Comparison of ENCODE assay signal across 11 cellular contexts in genomic region chr12:88153959-88154358, GRCh38. TPM values are rescaled to one million over a fixed set of nuclear protein-coding genes. Genes with fewer than 3 reads are reported as not detected.
DNase-seq lines count a peak whose midpoint lies in the region; TF ChIP-seq lines count a peak whose summit lies in the region.
"Had no signal": no experiment of that assay in that cellular context is flagged by ENCODE, and none has a peak within 500 bp of the region (broad histone marks: within the 10 kb centered on the region; RNA-seq: fewer than 3 reads in every experiment).

No MANE protein-coding gene starts in this region.

- TF ChIP-seq POLR2A in erythroblast (IDR thresholded peaks at IDR 0.05; ENCODE audit: low read length): no peak

- H4K20me1 ChIP-seq in OCI-LY3 (ENCODE audit: insufficient read depth, low read length): no peaks in the 10 kb centered on the region

- H3K4me1 ChIP-seq in OCI-LY3 (ENCODE audit: low read length) (peaks cover 6% of the 10 kb centered on the region), skeletal muscle satellite cell (ENCODE audit: control insufficient read depth, insufficient read depth, low read length) (peaks cover 4% of the 10 kb centered on the region)
- H3K4me1 ChIP-seq: Caco-2 had no signal

- H3K4me3 ChIP-seq in OCI-LY3 (ENCODE audit: low read length) (no peak overlapping the region), skeletal muscle satellite cell (ENCODE audit: low read length) (no peak overlapping the region)

- H3K9ac ChIP-seq in OCI-LY3 (ENCODE audit: low read length): no peak overlapping the region
- peak overlapping the region; percentile 24 for H3K9ac ChIP-seq in skeletal muscle satellite cell (ENCODE audit: low read depth, low read length)

- TF ChIP-seq CTCF in OCI-LY3 (IDR thresholded peaks at IDR 0.05; ENCODE audit: low read depth, low read length): peak; percentile 41; the same call in 1 of the 2 replicates

- H3K27me3 ChIP-seq in OCI-LY3 (ENCODE audit: low read depth, low read length) (no peaks in the 10 kb centered on the region), skeletal muscle satellite cell (ENCODE audit: control insufficient read depth, insufficient read depth, low read length) (no peaks in the 10 kb centered on the region)

- no peaks in the 10 kb centered on the region for H3K36me3 ChIP-seq in OCI-LY3 (replicated peaks; ENCODE audit: low read depth, low read length)
- H3K36me3 ChIP-seq in skeletal muscle satellite cell (ENCODE audit: insufficient read depth, low read length): peaks cover 4% of the 10 kb centered on the region

- H3K4me2 ChIP-seq in OCI-LY3 (ENCODE audit: low read length) (no peak overlapping the region), skeletal muscle satellite cell (ENCODE audit: low read length) (no peak overlapping the region)

- H3K9me3 ChIP-seq in OCI-LY3 (ENCODE audit: insufficient read depth, low read length) (no peaks in the 10 kb centered on the region), skeletal muscle satellite cell (replicated peaks; ENCODE audit: low read length) (no peaks in the 10 kb centered on the region)
- H3K9me3 ChIP-seq: Caco-2 had no signal

- H3K79me2 ChIP-seq in OCI-LY3 (ENCODE audit: low read length): no peaks in the 10 kb centered on the region

- H2AFZ ChIP-seq in OCI-LY3 (ENCODE audit: low read depth, low read length): no peak overlapping the region

- no peak overlapping the region for H3K27ac ChIP-seq in OCI-LY3 (ENCODE audit: low read length)

- peak; percentile 15 for DNase-seq in NCI-H82 (lab: John Stamatoyannopoulos, UW)
- no peak for DNase-seq in NCI-H82 treated with DMSO at 0.1 percent for 48 hours (lab: John Stamatoyannopoulos, UW; ENCODE audit: unreplicated experiment)
- DNase-seq in erythroblast (lab: John Stamatoyannopoulos, UW): peak; percentile 8 to 31
- no peak for DNase-seq in globus pallidus (ENCODE audit: low spot score)
- no peak for DNase-seq in NCI-H226
- no peak for DNase-seq in ureter (ENCODE audit: low spot score)
- DNase-seq: activated T-cell treated with anti-CD3 and anti-CD28 coated beads for 4 hours, NCI-H1694 treated with DMSO at 0.1 percent for 48 hours had no signal

RNA-seq across cellular contexts. Expression of gene TMTC3, which starts 11.9 kb away (rescaled TPM):
- total RNA-seq in skeletal muscle satellite cell (2012; rRNA removed): 47.7 and 59.0 TPM in 2 replicates
- total RNA-seq in ureter: 24.6 TPM

RNA-seq across cellular contexts. Expression of gene CEP290, which starts 12.1 kb away (rescaled TPM):
- total RNA-seq in skeletal muscle satellite cell (2012; rRNA removed): 25.6 and 31.4 TPM in 2 replicates
- 24.3 TPM for total RNA-seq in ureter

Comparison
In these comparisons a context has a peak if more than half of its experiments do, and no peak if none do; other contexts are left out.
1. DNase-seq: peak in NCI-H82 (single experiment) and erythroblast (2 of 2); none in NCI-H82 treated with DMSO at 0.1 percent for 48 hours (single experiment), globus pallidus (single experiment), NCI-H226 (single experiment) and ureter (single experiment).